In genomic region chr3:8942115-8942514, GRCh38 we compare ENCODE assay signal across 1 cellular context.
TF ChIP-seq lines count a peak whose summit lies in the region.

No MANE protein-coding gene starts in this region.

TF ChIP-seq in IMR-90, 13 proteins besides CTCF, POLR2A, EP300 and RAD21:
- TF ChIP-seq NFE2L2 (IDR thresholded peaks at IDR 0.05; ENCODE audit: low read depth, low read length), result no peak
- no peak for TF ChIP-seq MAFK (IDR thresholded peaks at IDR 0.05; ENCODE audit: low read depth, low read length)
- TF ChIP-seq SMC3 (IDR thresholded peaks at IDR 0.05; ENCODE audit: low read depth, low read length), result no peak
- TF ChIP-seq CHD1 (IDR thresholded peaks at IDR 0.05; ENCODE audit: low read depth, low read length), result no peak
- TF ChIP-seq, protein P1, sequence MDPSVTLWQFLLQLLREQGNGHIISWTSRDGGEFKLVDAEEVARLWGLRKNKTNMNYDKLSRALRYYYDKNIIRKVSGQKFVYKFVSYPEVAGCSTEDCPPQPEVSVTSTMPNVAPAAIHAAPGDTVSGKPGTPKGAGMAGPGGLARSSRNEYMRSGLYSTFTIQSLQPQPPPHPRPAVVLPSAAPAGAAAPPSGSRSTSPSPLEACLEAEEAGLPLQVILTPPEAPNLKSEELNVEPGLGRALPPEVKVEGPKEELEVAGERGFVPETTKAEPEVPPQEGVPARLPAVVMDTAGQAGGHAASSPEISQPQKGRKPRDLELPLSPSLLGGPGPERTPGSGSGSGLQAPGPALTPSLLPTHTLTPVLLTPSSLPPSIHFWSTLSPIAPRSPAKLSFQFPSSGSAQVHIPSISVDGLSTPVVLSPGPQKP (IDR thresholded peaks at IDR 0.05; ENCODE audit: borderline replicate concordance, low read depth, low read length), result no peak
- no peak for TF ChIP-seq BHLHE40 (IDR thresholded peaks at IDR 0.05; ENCODE audit: low read depth, low read length)
- TF ChIP-seq CEBPB (IDR thresholded peaks at IDR 0.05; ENCODE audit: low read depth, low read length), result no peak
- TF ChIP-seq USF2 (IDR thresholded peaks at IDR 0.05; ENCODE audit: low read depth, low read length), result no peak
- no peak for TF ChIP-seq FOS (IDR thresholded peaks at IDR 0.05; ENCODE audit: low read depth, low read length)
- TF ChIP-seq RFX5 (IDR thresholded peaks at IDR 0.05; ENCODE audit: low read depth, low read length), result no peak
- no peak for TF ChIP-seq MXI1 (IDR thresholded peaks at IDR 0.05; ENCODE audit: borderline replicate concordance, low read depth, low read length)
- TF ChIP-seq MAZ (IDR thresholded peaks at IDR 0.05; ENCODE audit: borderline replicate concordance, low read depth, low read length), result no peak
- TF ChIP-seq RCOR1 (IDR thresholded peaks at IDR 0.05; ENCODE audit: insufficient replicate concordance, low read length), result no peak
